10 cellular contexts compared by ENCODE assay signal in the genomic region with DNA sequence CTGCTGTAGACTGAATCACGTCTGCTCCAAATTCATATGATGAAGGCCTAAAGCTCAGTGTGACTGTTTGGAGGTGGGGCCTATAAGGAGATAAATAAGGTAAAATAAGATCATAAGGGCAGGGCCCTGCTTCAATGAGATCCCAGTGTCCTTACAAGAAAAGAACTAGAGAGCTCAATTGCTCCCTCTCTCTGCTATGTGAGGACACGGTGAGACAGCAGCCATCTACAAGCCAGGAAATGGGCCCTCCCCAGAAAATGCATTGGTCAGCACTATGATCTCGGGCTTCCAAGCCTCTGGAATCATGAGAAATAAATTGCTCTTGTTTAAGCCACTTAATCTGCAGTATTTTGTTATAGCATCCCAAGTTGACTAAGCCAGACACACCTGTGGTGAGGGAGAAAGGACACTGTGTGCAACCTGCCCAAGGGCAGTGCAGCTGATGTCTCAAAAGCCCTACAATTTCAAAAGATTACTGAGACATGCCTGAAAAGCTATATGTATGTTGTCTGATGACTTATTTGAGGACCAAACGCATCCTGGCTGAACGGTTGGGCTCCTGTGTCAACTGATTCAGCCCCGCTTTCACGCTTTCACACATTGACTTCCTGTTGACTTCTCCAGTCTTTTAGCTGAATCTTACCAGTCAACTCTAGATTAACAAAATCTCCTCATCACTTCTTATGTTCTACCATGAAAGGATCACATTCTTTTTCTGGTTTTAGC. TPM values are rescaled to one million over a fixed set of nuclear protein-coding genes. Genes with fewer than 3 reads are reported as not detected.
DNase-seq lines count a peak whose midpoint lies in the region; ATAC-seq and TF ChIP-seq lines count a peak whose summit lies in the region.
"Had no signal": no experiment of that assay in that cellular context is flagged by ENCODE, and none has a peak within 500 bp of the region (broad histone marks: within the 10 kb centered on the region; RNA-seq: fewer than 3 reads in every experiment).

No MANE protein-coding gene starts in this region.

- H3K4me1 Mint-ChIP-seq in Caco-2 (ENCODE audit: low read depth, unreplicated experiment): no peaks in the 10 kb centered on the region
- H3K4me1 Mint-ChIP-seq: neural crest cell had no signal

- H4K20me1 ChIP-seq in GM23248 (ENCODE audit: insufficient read depth): no peaks in the 10 kb centered on the region
- no peaks in the 10 kb centered on the region for H4K20me1 ChIP-seq in fibroblast of lung (ENCODE audit: control insufficient read depth, extremely low read depth, insufficient read depth, low read length)

- intact Hi-C loops in Caco-2 (cut with micrococcal nuclease; ENCODE audit: unreplicated experiment): no loop called here

- no peaks in the 10 kb centered on the region for H3K9me3 Mint-ChIP-seq in Caco-2 (ENCODE audit: unreplicated experiment)
- H3K9me3 Mint-ChIP-seq: neural crest cell had no signal

- CTCF ChIA-PET in Caco-2 (lab: Charles Lee): interaction anchor here (1.3 to 2.0 kb wide), 2 partner anchors 93 to 132 kb away, joined by 4 to 7 read pairs; no protein-coding TSS in a partner anchor

- H3K9me2 ChIP-seq in GM23248 (ENCODE audit: insufficient read depth): no peaks in the 10 kb centered on the region

- H3K27me3 ChIP-seq in GM23248 (replicated peaks; ENCODE audit: insufficient read depth): no peaks in the 10 kb centered on the region
- H3K27me3 ChIP-seq in fibroblast of lung (ENCODE audit: control insufficient read depth, insufficient read depth, low read length): no peaks in the 10 kb centered on the region
- H3K27me3 ChIP-seq in Caco-2 (replicated peaks; ENCODE audit: control insufficient read depth, insufficient read depth, low read length): no peaks in the 10 kb centered on the region

- no peak overlapping the region for H3K4me3 ChIP-seq in GM23248
- H3K4me3 ChIP-seq in fibroblast of lung (replicated peaks in 1 of 4; ENCODE audit: control extremely low read depth in 1 of 4, insufficient read depth in 1 of 4, low read depth in 3 of 4, low read length in 4 of 4): no peak overlapping the region
- H3K4me3 ChIP-seq in Caco-2 (ENCODE audit: low read depth, low read length): no peak overlapping the region

- H3K36me3 ChIP-seq in GM23248 (ENCODE audit: low read depth) (no peaks in the 10 kb centered on the region), fibroblast of lung (ENCODE audit: control insufficient read depth, insufficient read depth, low read length) (no peaks in the 10 kb centered on the region), Caco-2 (ENCODE audit: control insufficient read depth, insufficient read depth, low read length) (no peaks in the 10 kb centered on the region)

- BruUV-seq in Caco-2 (replicated peaks; lab: Mats Ljungman, UMichigan): no TSS peak

- no peak overlapping the region for H3K9ac ChIP-seq in GM23248
- H3K9ac ChIP-seq in fibroblast of lung (ENCODE audit: insufficient read depth, low read length): no peak overlapping the region

- H3K4me1 ChIP-seq in GM23248 (ENCODE audit: insufficient read depth) (peaks cover 13% of the 10 kb centered on the region), fibroblast of lung (ENCODE audit: control insufficient read depth, extremely low read depth, insufficient read depth, low read length) (peaks cover 2% of the 10 kb centered on the region), Caco-2 (no peaks in the 10 kb centered on the region)

- H3K9me3 ChIP-seq in GM23248 (ENCODE audit: low read depth): no peaks in the 10 kb centered on the region
- H3K9me3 ChIP-seq in fibroblast of lung (ENCODE audit: control insufficient read depth, insufficient read depth, low read depth, low read length): no peaks in the 10 kb centered on the region
- H3K9me3 ChIP-seq in Caco-2: no peaks in the 10 kb centered on the region

- H3F3A ChIP-seq in GM23248 (ENCODE audit: insufficient read depth): 0 out of 2 replicates have a peak, but pooled peaks cover 9% of the 10 kb centered on the region

- POLR2A ChIA-PET in Caco-2 (lab: Charles Lee): no interaction called here

- no peak overlapping the region for H3K4me2 ChIP-seq in GM23248 (ENCODE audit: unreplicated experiment)
- no peak overlapping the region for H3K4me2 ChIP-seq in fibroblast of lung (ENCODE audit: extremely low read depth, insufficient read depth, low read length)

- DNase-seq in GM23248: peak; percentile 43
- peak; percentile 24 for DNase-seq in activated CD4-positive, alpha-beta T cell treated with anti-CD3 and anti-CD28 coated beads, Interleukin-2, amount 50 U/mL, for 1 hour
- DNase-seq in fibroblast of lung (ENCODE audit: low read depth in 2 of 2): peak; percentile 5 to 19
- peak; percentile 13 for DNase-seq in stimulated activated CD8-positive, alpha-beta memory T cell treated with anti-CD3 and anti-CD28 coated beads, Interleukin-12 subunit alpha, Interleukin-12 subunit beta, amount 100 ng/mL, for 4 hours (ENCODE audit: low read depth)
- no peak for DNase-seq in Caco-2
- no peak for DNase-seq in HK-2 (ENCODE audit: unreplicated experiment)
- DNase-seq in OCI-M2 (lab: John Stamatoyannopoulos, UW; ENCODE audit: unreplicated experiment): no peak

- in situ Hi-C loops in GM23248 (cut with MboI): no loop called here

- H3K27ac Mint-ChIP-seq in Caco-2 (ENCODE audit: unreplicated experiment): no peak overlapping the region

- H3K36me3 Mint-ChIP-seq in Caco-2 (ENCODE audit: insufficient read depth, unreplicated experiment): no peaks in the 10 kb centered on the region

- H3K27ac ChIP-seq in GM23248 (no peak overlapping the region), fibroblast of lung (ENCODE audit: insufficient read depth, low read length) (no peak overlapping the region)

- H3K27me3 Mint-ChIP-seq in Caco-2 (ENCODE audit: insufficient read depth, unreplicated experiment): no peaks in the 10 kb centered on the region

- no peak for ATAC-seq in GM21528 (IDR thresholded peaks at IDR 0.05; ENCODE audit: low FRiP score, unreplicated experiment)

- H3K4me3 Mint-ChIP-seq in Caco-2 (ENCODE audit: unreplicated experiment): no peak overlapping the region
- H3K4me3 Mint-ChIP-seq: neural crest cell had no signal

- 67 to 69% methylated on average over 7 of the region's 7 CpGs for WGBS in GM23248 (ENCODE audit: low coverage in 1 of 2, low lambda C conversion rate in 2 of 2, missing lambda C conversion rate in 2 of 2), 2 experiments

- H3K79me2 ChIP-seq in GM23248 (ENCODE audit: insufficient read depth) (no peaks in the 10 kb centered on the region), fibroblast of lung (ENCODE audit: control insufficient read depth, insufficient read depth, low read length) (no peaks in the 10 kb centered on the region)

- TF ChIP-seq CTCF in fibroblast of lung (conservative IDR thresholded peaks at IDR 0.05 in 1 of 2, IDR thresholded peaks at IDR 0.05 in 1 of 2; ENCODE audit: low read depth in 1 of 2, low read length in 2 of 2) (peak in 1 of 2 donors; percentile 25), Caco-2 (IDR thresholded peaks at IDR 0.05; ENCODE audit: insufficient read depth in 1 of 2, low read depth in 1 of 2, low read length in 1 of 2, severe bottlenecking in 1 of 2, unreplicated experiment in 1 of 2) (no peak)

- H2AFZ ChIP-seq in GM23248: peak overlapping the region; percentile 28; the same call in 1 of the 2 replicates
- H2AFZ ChIP-seq in fibroblast of lung (ENCODE audit: low read length): no peak overlapping the region

RNA-seq across cellular contexts. Expression of gene GZMK, which starts 13.2 kb away (rescaled TPM):
- total RNA-seq in GM23248 (2014; rRNA removed; shearing (Covaris generic)): not detected in 2 replicates
- not detected in 2 replicates for polyA plus RNA-seq in GM23248 (2016; fragmentation: Nextera tagmentation; extraction: Ambion mirVana)
- total RNA-seq in fibroblast of lung: not detected in 2 replicates
- polyA plus RNA-seq in fibroblast of lung: not detected in 2 replicates
- polyA plus RNA-seq in fibroblast of lung (2012): not detected in 2 replicates
- polyA minus RNA-seq in fibroblast of lung (ENCODE audit: low replicate concordance): not detected in 2 replicates
- total RNA-seq in Caco-2 (2022): not detected in 2 replicates
- total RNA-seq: neural crest cell had no signal

RNA-seq across cellular contexts. Expression of gene ESM1, which starts 51.8 kb away (rescaled TPM):
- total RNA-seq in GM23248 (2014; rRNA removed; shearing (Covaris generic)): 25.5 and 26.1 TPM in 2 replicates
- polyA plus RNA-seq in GM23248 (2016; fragmentation: Nextera tagmentation; extraction: Ambion mirVana) (11.8 and 12.2 TPM in 2 replicates), fibroblast of lung (0.50 and 2.6 TPM in 2 replicates)
- total RNA-seq in fibroblast of lung (1.5 and 1.8 TPM in 2 replicates), Caco-2 (2022) (not detected in 2 replicates)
- polyA plus RNA-seq in fibroblast of lung (2012): 0.69 and 4.4 TPM in 2 replicates
- 1.3 and 1.6 TPM in 2 replicates for polyA minus RNA-seq in fibroblast of lung (ENCODE audit: low replicate concordance)
- total RNA-seq: activated CD8-positive, alpha-beta memory T cell treated with anti-CD3 and anti-CD28 coated beads for 36 hours; neural crest cell had no signal

Comparison
In these comparisons a context has a peak if more than half of its experiments do, and no peak if none do; other contexts are left out.
1. DNase-seq: peak in GM23248 (single experiment), activated CD4-positive, alpha-beta T cell treated with anti-CD3 and anti-CD28 coated beads, Interleukin-2, amount 50 U/mL, for 1 hour (single experiment), fibroblast of lung (2 of 2) and stimulated activated CD8-positive, alpha-beta memory T cell treated with anti-CD3 and anti-CD28 coated beads, Interleukin-12 subunit alpha, Interleukin-12 subunit beta, amount 100 ng/mL, for 4 hours (single experiment); none in Caco-2 (0 of 2), HK-2 (single experiment) and OCI-M2 (single experiment).